Comparison of ENCODE assay signal across 8 cellular contexts in the genomic region with DNA sequence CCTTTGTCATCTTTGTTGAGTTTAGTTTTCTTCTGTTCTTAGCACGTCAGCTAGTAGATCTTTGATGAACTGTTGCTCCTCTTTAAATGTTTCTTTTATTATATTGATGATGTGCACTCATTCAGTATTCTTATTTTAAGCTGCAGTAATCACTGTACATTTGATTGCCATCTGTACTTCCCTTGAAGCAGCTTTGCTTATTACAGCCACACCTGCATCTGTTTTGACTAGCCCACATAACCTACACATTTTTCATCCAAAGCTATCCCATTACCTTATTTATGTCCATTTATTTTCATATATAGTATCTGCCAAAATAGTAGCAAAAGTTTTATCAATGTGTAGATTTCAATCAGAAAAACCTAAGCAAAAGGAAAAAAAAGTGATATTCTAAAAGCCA. TPM values are rescaled to one million over a fixed set of nuclear protein-coding genes. Genes with fewer than 3 reads are reported as not detected.
"Had no signal": no experiment of that assay in that cellular context is flagged by ENCODE, and none has a peak within 500 bp of the region (broad histone marks: within the 10 kb centered on the region; RNA-seq: fewer than 3 reads in every experiment).

No MANE protein-coding gene starts in this region.

- H3K4me3 Mint-ChIP-seq: GM23338, H9 had no signal

- H3K4me3 ChIP-seq: GM23338, K562 had no signal

- ATAC-seq: GM23338, K562 had no signal

- H3K4me2 ChIP-seq: GM23338 had no signal

- DNase-seq: H9, HCEC 1CT had no signal

- FAIRE-seq: H1, H54, HTR-8/SVneo, K562 had no signal

- H3K4me1 Mint-ChIP-seq: GM23338, H9 had no signal

- H3K9me3 Mint-ChIP-seq: GM23338, H9 had no signal

- H3K27ac Mint-ChIP-seq: GM23338, H9 had no signal

- H2AFZ ChIP-seq: GM23338 had no signal

RNA-seq across cellular contexts. Expression of a gene that starts 23.9 kb away (rescaled TPM):
- total RNA-seq: HT-29, K562 had no signal
- polyA plus RNA-seq: K562 had no signal
